In genomic region chr1:156282143-156282478, GRCh38 we compare ENCODE assay signal across 8 cellular contexts. TPM values are rescaled to one million over a fixed set of nuclear protein-coding genes. Genes with fewer than 3 reads are reported as not detected.
A peak's percentile ranks its signal among the peaks of the same experiment; 100 is the strongest.
DNase-seq lines count a peak whose midpoint lies in the region; ATAC-seq and TF ChIP-seq lines count a peak whose summit lies in the region.

No MANE protein-coding gene starts in this region.

- peak overlapping the region; percentile 98 for H3K4me3 Mint-ChIP-seq in T-helper 17 cell

- peaks cover 8% of the 10 kb centered on the region; the same call in 1 of the 2 replicates for H3K4me1 ChIP-seq in ES-I3 (ENCODE audit: insufficient read depth, low read length)
- peaks cover 11% of the 10 kb centered on the region for H3K4me1 ChIP-seq in foreskin keratinocyte
- H3K4me1 ChIP-seq in rectal smooth muscle tissue (ENCODE audit: control insufficient read depth, insufficient read depth, low read length), result peaks cover 16% of the 10 kb centered on the region

- peaks cover 41% of the 10 kb centered on the region for H3K4me1 Mint-ChIP-seq in T-helper 17 cell

- H3K36me3 Mint-ChIP-seq in T-helper 17 cell (ENCODE audit: low read depth), result peaks cover 3% of the 10 kb centered on the region

- TF ChIP-seq CTCF in foreskin keratinocyte (conservative IDR thresholded peaks at IDR 0.05), result no peak

- H3K27ac ChIP-seq in foreskin keratinocyte (peak overlapping the region; percentile 82), rectal smooth muscle tissue (ENCODE audit: low read depth, low read length) (peak overlapping the region; percentile 91)

- H3K27me3 ChIP-seq in foreskin keratinocyte, result no peaks in the 10 kb centered on the region
- no peaks in the 10 kb centered on the region for H3K27me3 ChIP-seq in rectal smooth muscle tissue (ENCODE audit: control insufficient read depth, insufficient read depth, low read length)

- H3K4me3 ChIP-seq in rectal smooth muscle tissue (ENCODE audit: low read length), result peak overlapping the region; percentile 97

- DNase-seq in T-helper 17 cell, result no peak
- peak in 1 of 2 donors; percentile 66 for DNase-seq in foreskin keratinocyte
- DNase-seq in GOT3 (lab: John Stamatoyannopoulos, UW), result no peak

- H3K9me3 ChIP-seq in ES-I3 (ENCODE audit: control insufficient read depth, insufficient read depth, low read length) (no peaks in the 10 kb centered on the region), T-helper 17 cell (ENCODE audit: control insufficient read depth, low read length, poor library complexity, severe bottlenecking) (no peaks in the 10 kb centered on the region)

- H3K36me3 ChIP-seq in ES-I3 (ENCODE audit: insufficient read depth, low read length), result peaks cover 15% of the 10 kb centered on the region
- peaks cover 8% of the 10 kb centered on the region for H3K36me3 ChIP-seq in rectal smooth muscle tissue (ENCODE audit: control insufficient read depth, insufficient read depth, low read length)

- no peaks in the 10 kb centered on the region for H3K27me3 Mint-ChIP-seq in T-helper 17 cell

- H3K27ac Mint-ChIP-seq in T-helper 17 cell, result peak overlapping the region; percentile 96

- ATAC-seq in HG03378 (IDR thresholded peaks at IDR 0.05; ENCODE audit: unreplicated experiment), result peak; percentile 2
- no peak for ATAC-seq in T-helper 17 cell
- ATAC-seq in foreskin keratinocyte, result peak; percentile 36
- ATAC-seq in HG03565 (IDR thresholded peaks at IDR 0.05; ENCODE audit: unreplicated experiment), result no peak
- ATAC-seq in HG03045 (IDR thresholded peaks at IDR 0.05; ENCODE audit: unreplicated experiment), result no peak

- peak overlapping the region; percentile 56 for H3K9ac ChIP-seq in ES-I3 (ENCODE audit: low read depth, low read length)
- H3K9ac ChIP-seq in rectal smooth muscle tissue (ENCODE audit: low read length), result peak overlapping the region; percentile 74

RNA-seq across cellular contexts. Expression of gene SMG5, which starts 0.5 kb away (rescaled TPM):
- 10 to 100 TPM; 59.0 to 79.2 TPM for total RNA-seq in T-helper 17 cell
- total RNA-seq in foreskin keratinocyte, result 58.3 and 60.9 TPM in 2 replicates
- 32.9 and 35.3 TPM in 2 replicates for polyA plus RNA-seq in foreskin keratinocyte

RNA-seq across cellular contexts. Expression of gene TMEM79, which starts 2.0 kb away (rescaled TPM):
- 1 to 10 TPM; 3.2 to 3.5 TPM for total RNA-seq in T-helper 17 cell
- 4.3 and 4.6 TPM in 2 replicates for total RNA-seq in foreskin keratinocyte
- 5.2 and 5.3 TPM in 2 replicates for polyA plus RNA-seq in foreskin keratinocyte

RNA-seq across cellular contexts. Expression of gene GLMP, which starts 13.4 kb away (rescaled TPM):
- total RNA-seq in T-helper 17 cell, result 10 to 100 TPM; 21.2 to 25.0 TPM
- 32.7 and 35.2 TPM in 2 replicates for total RNA-seq in foreskin keratinocyte
- 40.1 and 42.4 TPM in 2 replicates for polyA plus RNA-seq in foreskin keratinocyte

RNA-seq across cellular contexts. Expression of gene VHLL, which starts 17.0 kb away (rescaled TPM):
- total RNA-seq in T-helper 17 cell (not detected), foreskin keratinocyte (not detected in 2 replicates)
- not detected in 2 replicates for polyA plus RNA-seq in foreskin keratinocyte

RNA-seq across cellular contexts. Expression of gene PAQR6, which starts 34.3 kb away (rescaled TPM):
- total RNA-seq in T-helper 17 cell (1 to 10 TPM; 2.8 to 3.1 TPM), foreskin keratinocyte (0.63 and 1.2 TPM in 2 replicates)
- polyA plus RNA-seq in foreskin keratinocyte, result 1.1 and 1.8 TPM in 2 replicates

Comparison
In these comparisons a context has a peak if more than half of its experiments do, and no peak if none do; other contexts are left out.
1. ATAC-seq: peak in HG03378 (single experiment) and foreskin keratinocyte (single experiment); none in T-helper 17 cell (single experiment), HG03565 (single experiment) and HG03045 (single experiment).